In the genomic region with DNA sequence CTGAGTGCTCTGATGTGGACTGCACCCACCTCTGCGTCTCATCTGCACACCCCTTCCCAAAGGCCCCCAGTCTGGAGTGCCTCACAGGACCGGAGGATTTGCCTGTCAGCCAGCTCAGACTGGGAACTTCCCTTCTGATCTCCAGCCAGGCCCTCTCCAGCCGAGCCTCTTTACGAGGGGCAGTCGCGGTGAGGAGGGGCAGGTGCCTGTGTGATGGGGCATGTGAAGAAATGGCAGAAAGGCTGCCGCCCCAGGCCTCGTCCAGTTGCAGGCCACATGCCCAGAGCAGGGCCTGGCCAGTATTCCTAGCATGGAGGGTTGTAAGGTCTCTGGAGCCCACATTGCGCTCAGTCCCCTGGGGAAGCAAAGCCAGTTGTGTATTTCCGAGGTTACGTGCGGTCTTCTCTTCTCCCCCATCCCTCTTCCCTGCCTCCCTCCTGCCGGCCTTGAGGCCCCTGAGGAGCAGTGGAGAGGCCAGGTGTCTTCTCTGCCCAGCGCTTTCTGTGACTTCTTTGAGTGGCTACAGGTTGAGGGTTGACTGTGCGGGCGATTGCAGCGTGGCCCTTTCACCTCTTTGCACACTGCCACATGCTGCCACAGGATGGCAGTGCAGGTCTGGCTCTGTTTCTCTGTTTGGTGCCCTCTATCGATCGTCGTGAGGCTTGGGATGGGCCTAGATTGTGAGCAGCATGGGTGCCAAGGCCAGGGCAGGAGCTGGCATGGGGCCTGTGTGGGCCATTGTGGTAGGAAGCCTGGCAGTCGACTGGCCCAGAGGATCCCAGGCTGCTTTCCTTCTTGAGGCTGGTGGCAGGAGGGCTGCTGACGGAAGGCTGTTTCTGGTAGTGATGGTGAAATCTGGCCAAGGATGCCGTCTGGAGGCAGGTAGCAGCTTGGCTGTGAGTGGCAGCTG, we compare ENCODE assay signal across 1 cellular context.
TF ChIP-seq lines count a peak whose summit lies in the region.

No MANE protein-coding gene starts in this region.

TF ChIP-seq in HepG2, 621 proteins besides CTCF, POLR2A, EP300 and RAD21 (continued from another document and continues in another):
- TF ChIP-seq, protein P1, sequence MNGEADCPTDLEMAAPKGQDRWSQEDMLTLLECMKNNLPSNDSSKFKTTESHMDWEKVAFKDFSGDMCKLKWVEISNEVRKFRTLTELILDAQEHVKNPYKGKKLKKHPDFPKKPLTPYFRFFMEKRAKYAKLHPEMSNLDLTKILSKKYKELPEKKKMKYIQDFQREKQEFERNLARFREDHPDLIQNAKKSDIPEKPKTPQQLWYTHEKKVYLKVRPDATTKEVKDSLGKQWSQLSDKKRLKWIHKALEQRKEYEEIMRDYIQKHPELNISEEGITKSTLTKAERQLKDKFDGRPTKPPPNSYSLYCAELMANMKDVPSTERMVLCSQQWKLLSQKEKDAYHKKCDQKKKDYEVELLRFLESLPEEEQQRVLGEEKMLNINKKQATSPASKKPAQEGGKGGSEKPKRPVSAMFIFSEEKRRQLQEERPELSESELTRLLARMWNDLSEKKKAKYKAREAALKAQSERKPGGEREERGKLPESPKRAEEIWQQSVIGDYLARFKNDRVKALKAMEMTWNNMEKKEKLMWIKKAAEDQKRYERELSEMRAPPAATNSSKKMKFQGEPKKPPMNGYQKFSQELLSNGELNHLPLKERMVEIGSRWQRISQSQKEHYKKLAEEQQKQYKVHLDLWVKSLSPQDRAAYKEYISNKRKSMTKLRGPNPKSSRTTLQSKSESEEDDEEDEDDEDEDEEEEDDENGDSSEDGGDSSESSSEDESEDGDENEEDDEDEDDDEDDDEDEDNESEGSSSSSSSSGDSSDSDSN (CRISPR knock-in tag; IDR thresholded peaks at IDR 0.05), result 0 out of 2 replicates have a peak, but pooled peaks have one; percentile 20
- TF ChIP-seq SAP130 (CRISPR knock-in tag; IDR thresholded peaks at IDR 0.05; ENCODE audit: low read depth) (peak; percentile 73), XBP1 (CRISPR knock-in tag; IDR thresholded peaks at IDR 0.05) (no peak), SOX5 (CRISPR knock-in tag; IDR thresholded peaks at IDR 0.05; ENCODE audit: borderline replicate concordance) (0 out of 2 replicates have a peak, but pooled peaks have one; percentile 22), ZNF335 (CRISPR knock-in tag; IDR thresholded peaks at IDR 0.05) (no peak), ZSCAN20 (CRISPR knock-in tag; IDR thresholded peaks at IDR 0.05; ENCODE audit: borderline replicate concordance) (no peak), ZNF354B (CRISPR knock-in tag; IDR thresholded peaks at IDR 0.05) (no peak), RBM39 (IDR thresholded peaks at IDR 0.05; ENCODE audit: low read depth, low read length, poor library complexity, severe bottlenecking) (peak; percentile 46), ZMYM4 (CRISPR knock-in tag; IDR thresholded peaks at IDR 0.05) (0 out of 2 replicates have a peak, but pooled peaks have one; percentile 27), SMAD1 (CRISPR knock-in tag; IDR thresholded peaks at IDR 0.05; ENCODE audit: borderline replicate concordance, low read depth) (no peak), SMC3 (IDR thresholded peaks at IDR 0.05; ENCODE audit: low read length) (peak; percentile 69), ONECUT2 (CRISPR knock-in tag; IDR thresholded peaks at IDR 0.05) (peak; percentile 90), KAT8 (CRISPR knock-in tag; IDR thresholded peaks at IDR 0.05) (0 out of 2 replicates have a peak, but pooled peaks have one; percentile 38), ZNF619 (CRISPR knock-in tag; IDR thresholded peaks at IDR 0.05) (no peak; the same call in 1 of the 2 replicates), CBX5 (CRISPR knock-in tag; IDR thresholded peaks at IDR 0.05; ENCODE audit: borderline replicate concordance) (peak; percentile 54; the same call in 1 of the 2 replicates), PHF8 (CRISPR knock-in tag; IDR thresholded peaks at IDR 0.05) (0 out of 2 replicates have a peak, but pooled peaks have one; percentile 36), HES4 (CRISPR knock-in tag; IDR thresholded peaks at IDR 0.05; ENCODE audit: borderline replicate concordance) (no peak), ZSCAN29 (CRISPR knock-in tag; conservative IDR thresholded peaks at IDR 0.05) (no peak), ZNF660 (CRISPR knock-in tag; IDR thresholded peaks at IDR 0.05; ENCODE audit: borderline replicate concordance, low read depth) (no peak), ZBTB7A (CRISPR knock-in tag; IDR thresholded peaks at IDR 0.05) (no peak), NONO (IDR thresholded peaks at IDR 0.05) (no peak), NONO (CRISPR knock-in tag; conservative IDR thresholded peaks at IDR 0.05) (peak; percentile 74; the same call in 1 of the 2 replicates), PPARG (CRISPR knock-in tag; conservative IDR thresholded peaks at IDR 0.05) (peak; percentile 91), DMAP1 (CRISPR knock-in tag; IDR thresholded peaks at IDR 0.05) (no peak), ZNF879 (CRISPR knock-in tag; IDR thresholded peaks at IDR 0.05) (no peak), NKX3-1 (CRISPR knock-in tag; IDR thresholded peaks at IDR 0.05) (no peak), DPF2 (CRISPR knock-in tag; IDR thresholded peaks at IDR 0.05; ENCODE audit: borderline replicate concordance, low read depth) (no peak), CHCHD3 (CRISPR knock-in tag; IDR thresholded peaks at IDR 0.05) (no peak), YY1 (IDR thresholded peaks at IDR 0.05; ENCODE audit: insufficient read depth, insufficient replicate concordance, low read depth, low read length) (peak; percentile 33), HMG20B (CRISPR knock-in tag; conservative IDR thresholded peaks at IDR 0.05) (no peak), SALL1 (CRISPR knock-in tag; IDR thresholded peaks at IDR 0.05) (peak; percentile 48; the same call in 1 of the 2 replicates), AKAP8 (CRISPR knock-in tag; IDR thresholded peaks at IDR 0.05) (peak; percentile 71; the same call in 1 of the 2 replicates), ZNF326 (CRISPR knock-in tag; IDR thresholded peaks at IDR 0.05; ENCODE audit: borderline replicate concordance) (no peak)
- TF ChIP-seq, protein P2, sequence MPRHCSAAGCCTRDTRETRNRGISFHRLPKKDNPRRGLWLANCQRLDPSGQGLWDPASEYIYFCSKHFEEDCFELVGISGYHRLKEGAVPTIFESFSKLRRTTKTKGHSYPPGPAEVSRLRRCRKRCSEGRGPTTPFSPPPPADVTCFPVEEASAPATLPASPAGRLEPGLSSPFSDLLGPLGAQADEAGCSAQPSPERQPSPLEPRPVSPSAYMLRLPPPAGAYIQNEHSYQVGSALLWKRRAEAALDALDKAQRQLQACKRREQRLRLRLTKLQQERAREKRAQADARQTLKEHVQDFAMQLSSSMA (CRISPR knock-in tag; IDR thresholded peaks at IDR 0.05), result peak; percentile 56; the same call in 1 of the 2 replicates
- TF ChIP-seq, protein P3, sequence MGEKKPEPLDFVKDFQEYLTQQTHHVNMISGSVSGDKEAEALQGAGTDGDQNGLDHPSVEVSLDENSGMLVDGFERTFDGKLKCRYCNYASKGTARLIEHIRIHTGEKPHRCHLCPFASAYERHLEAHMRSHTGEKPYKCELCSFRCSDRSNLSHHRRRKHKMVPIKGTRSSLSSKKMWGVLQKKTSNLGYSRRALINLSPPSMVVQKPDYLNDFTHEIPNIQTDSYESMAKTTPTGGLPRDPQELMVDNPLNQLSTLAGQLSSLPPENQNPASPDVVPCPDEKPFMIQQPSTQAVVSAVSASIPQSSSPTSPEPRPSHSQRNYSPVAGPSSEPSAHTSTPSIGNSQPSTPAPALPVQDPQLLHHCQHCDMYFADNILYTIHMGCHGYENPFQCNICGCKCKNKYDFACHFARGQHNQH (CRISPR knock-in tag; IDR thresholded peaks at IDR 0.05), result peak; percentile 49; the same call in 1 of the 2 replicates
- TF ChIP-seq, protein P4, sequence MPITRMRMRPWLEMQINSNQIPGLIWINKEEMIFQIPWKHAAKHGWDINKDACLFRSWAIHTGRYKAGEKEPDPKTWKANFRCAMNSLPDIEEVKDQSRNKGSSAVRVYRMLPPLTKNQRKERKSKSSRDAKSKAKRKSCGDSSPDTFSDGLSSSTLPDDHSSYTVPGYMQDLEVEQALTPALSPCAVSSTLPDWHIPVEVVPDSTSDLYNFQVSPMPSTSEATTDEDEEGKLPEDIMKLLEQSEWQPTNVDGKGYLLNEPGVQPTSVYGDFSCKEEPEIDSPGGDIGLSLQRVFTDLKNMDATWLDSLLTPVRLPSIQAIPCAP (CRISPR knock-in tag; IDR thresholded peaks at IDR 0.05; ENCODE audit: low read depth), result no peak
- TF ChIP-seq, protein P5, sequence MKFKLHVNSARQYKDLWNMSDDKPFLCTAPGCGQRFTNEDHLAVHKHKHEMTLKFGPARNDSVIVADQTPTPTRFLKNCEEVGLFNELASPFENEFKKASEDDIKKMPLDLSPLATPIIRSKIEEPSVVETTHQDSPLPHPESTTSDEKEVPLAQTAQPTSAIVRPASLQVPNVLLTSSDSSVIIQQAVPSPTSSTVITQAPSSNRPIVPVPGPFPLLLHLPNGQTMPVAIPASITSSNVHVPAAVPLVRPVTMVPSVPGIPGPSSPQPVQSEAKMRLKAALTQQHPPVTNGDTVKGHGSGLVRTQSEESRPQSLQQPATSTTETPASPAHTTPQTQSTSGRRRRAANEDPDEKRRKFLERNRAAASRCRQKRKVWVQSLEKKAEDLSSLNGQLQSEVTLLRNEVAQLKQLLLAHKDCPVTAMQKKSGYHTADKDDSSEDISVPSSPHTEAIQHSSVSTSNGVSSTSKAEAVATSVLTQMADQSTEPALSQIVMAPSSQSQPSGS (CRISPR knock-in tag; IDR thresholded peaks at IDR 0.05), result peak; percentile 71; the same call in 1 of the 2 replicates
- TF ChIP-seq, protein P6, sequence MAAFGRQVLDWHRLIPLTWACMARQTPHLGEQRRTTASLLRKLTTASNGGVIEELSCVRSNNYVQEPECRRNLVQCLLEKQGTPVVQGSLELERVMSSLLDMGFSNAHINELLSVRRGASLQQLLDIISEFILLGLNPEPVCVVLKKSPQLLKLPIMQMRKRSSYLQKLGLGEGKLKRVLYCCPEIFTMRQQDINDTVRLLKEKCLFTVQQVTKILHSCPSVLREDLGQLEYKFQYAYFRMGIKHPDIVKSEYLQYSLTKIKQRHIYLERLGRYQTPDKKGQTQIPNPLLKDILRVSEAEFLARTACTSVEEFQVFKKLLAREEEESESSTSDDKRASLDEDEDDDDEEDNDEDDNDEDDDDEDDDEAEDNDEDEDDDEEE (CRISPR knock-in tag; IDR thresholded peaks at IDR 0.05), result no peak
- TF ChIP-seq, protein P7, sequence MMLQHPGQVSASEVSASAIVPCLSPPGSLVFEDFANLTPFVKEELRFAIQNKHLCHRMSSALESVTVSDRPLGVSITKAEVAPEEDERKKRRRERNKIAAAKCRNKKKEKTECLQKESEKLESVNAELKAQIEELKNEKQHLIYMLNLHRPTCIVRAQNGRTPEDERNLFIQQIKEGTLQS (CRISPR knock-in tag; IDR thresholded peaks at IDR 0.05), result no peak
- TF ChIP-seq, protein P8, sequence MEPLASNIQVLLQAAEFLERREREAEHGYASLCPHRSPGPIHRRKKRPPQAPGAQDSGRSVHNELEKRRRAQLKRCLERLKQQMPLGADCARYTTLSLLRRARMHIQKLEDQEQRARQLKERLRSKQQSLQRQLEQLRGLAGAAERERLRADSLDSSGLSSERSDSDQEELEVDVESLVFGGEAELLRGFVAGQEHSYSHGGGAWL (CRISPR knock-in tag; IDR thresholded peaks at IDR 0.05), result 0 out of 2 replicates have a peak, but pooled peaks have one; percentile 36
- TF ChIP-seq, protein P9, sequence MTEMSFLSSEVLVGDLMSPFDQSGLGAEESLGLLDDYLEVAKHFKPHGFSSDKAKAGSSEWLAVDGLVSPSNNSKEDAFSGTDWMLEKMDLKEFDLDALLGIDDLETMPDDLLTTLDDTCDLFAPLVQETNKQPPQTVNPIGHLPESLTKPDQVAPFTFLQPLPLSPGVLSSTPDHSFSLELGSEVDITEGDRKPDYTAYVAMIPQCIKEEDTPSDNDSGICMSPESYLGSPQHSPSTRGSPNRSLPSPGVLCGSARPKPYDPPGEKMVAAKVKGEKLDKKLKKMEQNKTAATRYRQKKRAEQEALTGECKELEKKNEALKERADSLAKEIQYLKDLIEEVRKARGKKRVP (CRISPR knock-in tag; IDR thresholded peaks at IDR 0.05), result no peak
- TF ChIP-seq, protein P10, sequence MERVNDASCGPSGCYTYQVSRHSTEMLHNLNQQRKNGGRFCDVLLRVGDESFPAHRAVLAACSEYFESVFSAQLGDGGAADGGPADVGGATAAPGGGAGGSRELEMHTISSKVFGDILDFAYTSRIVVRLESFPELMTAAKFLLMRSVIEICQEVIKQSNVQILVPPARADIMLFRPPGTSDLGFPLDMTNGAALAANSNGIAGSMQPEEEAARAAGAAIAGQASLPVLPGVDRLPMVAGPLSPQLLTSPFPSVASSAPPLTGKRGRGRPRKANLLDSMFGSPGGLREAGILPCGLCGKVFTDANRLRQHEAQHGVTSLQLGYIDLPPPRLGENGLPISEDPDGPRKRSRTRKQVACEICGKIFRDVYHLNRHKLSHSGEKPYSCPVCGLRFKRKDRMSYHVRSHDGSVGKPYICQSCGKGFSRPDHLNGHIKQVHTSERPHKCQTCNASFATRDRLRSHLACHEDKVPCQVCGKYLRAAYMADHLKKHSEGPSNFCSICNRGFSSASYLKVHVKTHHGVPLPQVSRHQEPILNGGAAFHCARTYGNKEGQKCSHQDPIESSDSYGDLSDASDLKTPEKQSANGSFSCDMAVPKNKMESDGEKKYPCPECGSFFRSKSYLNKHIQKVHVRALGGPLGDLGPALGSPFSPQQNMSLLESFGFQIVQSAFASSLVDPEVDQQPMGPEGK (CRISPR knock-in tag; IDR thresholded peaks at IDR 0.05), result peak; percentile 22; the same call in 1 of the 2 replicates
- TF ChIP-seq, protein P11, sequence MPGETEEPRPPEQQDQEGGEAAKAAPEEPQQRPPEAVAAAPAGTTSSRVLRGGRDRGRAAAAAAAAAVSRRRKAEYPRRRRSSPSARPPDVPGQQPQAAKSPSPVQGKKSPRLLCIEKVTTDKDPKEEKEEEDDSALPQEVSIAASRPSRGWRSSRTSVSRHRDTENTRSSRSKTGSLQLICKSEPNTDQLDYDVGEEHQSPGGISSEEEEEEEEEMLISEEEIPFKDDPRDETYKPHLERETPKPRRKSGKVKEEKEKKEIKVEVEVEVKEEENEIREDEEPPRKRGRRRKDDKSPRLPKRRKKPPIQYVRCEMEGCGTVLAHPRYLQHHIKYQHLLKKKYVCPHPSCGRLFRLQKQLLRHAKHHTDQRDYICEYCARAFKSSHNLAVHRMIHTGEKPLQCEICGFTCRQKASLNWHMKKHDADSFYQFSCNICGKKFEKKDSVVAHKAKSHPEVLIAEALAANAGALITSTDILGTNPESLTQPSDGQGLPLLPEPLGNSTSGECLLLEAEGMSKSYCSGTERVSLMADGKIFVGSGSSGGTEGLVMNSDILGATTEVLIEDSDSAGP (CRISPR knock-in tag; IDR thresholded peaks at IDR 0.05; ENCODE audit: borderline replicate concordance), result peak; percentile 49
